In the genomic region with DNA sequence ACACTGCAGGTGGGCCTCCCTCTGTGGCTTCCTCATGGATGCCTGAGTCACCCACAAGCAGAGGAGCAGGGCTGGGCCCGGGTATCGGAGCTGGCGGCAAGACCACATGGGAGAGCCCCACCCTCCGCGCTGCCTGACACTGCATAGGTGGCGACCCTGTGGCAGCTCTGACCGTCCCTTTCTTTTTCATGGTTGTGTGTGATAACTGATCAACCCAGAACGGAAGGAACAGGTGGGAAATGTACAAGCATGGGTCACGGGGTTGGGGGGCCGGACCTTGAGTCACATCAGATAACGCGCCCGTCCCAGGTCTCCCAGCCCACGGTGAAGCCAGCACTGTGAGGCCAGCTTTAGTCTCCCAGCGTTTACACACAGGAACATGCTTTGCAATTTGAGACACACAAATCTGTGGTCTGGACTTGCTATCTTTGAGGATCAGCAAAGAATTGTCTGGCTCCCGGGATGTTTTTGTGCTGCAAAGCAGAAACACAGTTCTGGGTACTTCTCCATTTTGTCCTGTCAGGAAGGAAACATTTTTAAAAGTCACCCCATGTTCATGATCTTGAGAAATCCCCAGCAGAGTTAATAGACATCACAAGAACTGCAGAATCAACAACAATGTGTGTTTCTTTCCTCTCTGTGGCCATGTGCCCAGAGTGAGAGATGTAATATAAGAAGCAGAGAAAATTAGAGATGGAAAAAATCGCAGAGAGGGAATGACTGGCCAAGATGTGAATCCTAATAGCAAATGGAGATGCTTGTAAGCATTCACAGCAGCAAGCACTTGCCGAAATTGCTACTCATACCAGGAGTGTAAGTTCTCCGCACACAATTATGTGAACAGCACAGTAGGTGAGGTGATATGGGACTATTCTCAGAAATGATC, we compare ENCODE assay signal across 8 cellular contexts.
DNase-seq lines count a peak whose midpoint lies in the region; ATAC-seq and TF ChIP-seq lines count a peak whose summit lies in the region.

No MANE protein-coding gene starts in this region.

- no peaks in the 10 kb centered on the region for H3K79me2 ChIP-seq in trophoblast cell (ENCODE audit: control insufficient read depth, insufficient read depth, low read length, poor library complexity)

- in situ Hi-C loops in GM18951 (cut with MboI; ENCODE audit: low sequenced_read_pairs, unreplicated experiment): no loop called here

- H4K12ac ChIP-seq in trophoblast cell (ENCODE audit: low read depth, low read length): no peak overlapping the region

- H3K27me3 ChIP-seq in trophoblast cell (ENCODE audit: insufficient read depth, low read length): no peaks in the 10 kb centered on the region

- H3K4me3 Mint-ChIP-seq in CD14-positive monocyte: peak overlapping the region; percentile 75 to 86

- H3K79me1 ChIP-seq in trophoblast cell (ENCODE audit: low read length): peaks cover 6% of the 10 kb centered on the region

- peak overlapping the region; percentile 74 to 95 (median 89) for H3K27ac Mint-ChIP-seq in CD14-positive monocyte

- peak overlapping the region; percentile 39 for H4K91ac ChIP-seq in trophoblast cell (ENCODE audit: low read depth, low read length)

- TF ChIP-seq CTCF in CD14-positive monocyte (IDR thresholded peaks at IDR 0.05) (no peak), fibroblast of mammary gland (conservative IDR thresholded peaks at IDR 0.05; ENCODE audit: control insufficient read depth, insufficient read depth, low read depth, low read length) (no peak)

- no peak overlapping the region for H4K8ac ChIP-seq in trophoblast cell (ENCODE audit: low read depth, low read length)

- H2BK5ac ChIP-seq in trophoblast cell (ENCODE audit: low read depth, low read length, poor library complexity): peak overlapping the region; percentile 31

- no peak overlapping the region for H2AK5ac ChIP-seq in trophoblast cell (ENCODE audit: low read length)

- peak overlapping the region; percentile 47 for H3K4me2 ChIP-seq in trophoblast cell (ENCODE audit: low read length)

- WGBS in trophoblast cell (ENCODE audit: extremely low coverage, insufficient coverage, insufficient read length): no CpG with 5 or more reads among the region's 19 CpGs

- H2BK120ac ChIP-seq in trophoblast cell (ENCODE audit: insufficient read depth, low read length, poor library complexity): peak overlapping the region; percentile 52

- peaks cover 29% of the 10 kb centered on the region for H3K4me1 Mint-ChIP-seq in CD14-positive monocyte

- H3K27me3 Mint-ChIP-seq in CD14-positive monocyte (ENCODE audit: low read depth in 3 of 3): peaks cover 0 to 1% (median 0%) of the 10 kb centered on the region in 3 donors

- H2BK12ac ChIP-seq in trophoblast cell (ENCODE audit: low read length): no peak overlapping the region

- no peaks in the 10 kb centered on the region for H3K9me3 ChIP-seq in trophoblast cell (ENCODE audit: insufficient read depth, low read depth, low read length)

- no peaks in the 10 kb centered on the region for H3K36me3 Mint-ChIP-seq in CD14-positive monocyte

- peaks cover 8 to 9% of the 10 kb centered on the region in 2 experiments for H3K4me1 ChIP-seq in trophoblast cell (ENCODE audit: control insufficient read depth in 1 of 2, insufficient read depth in 2 of 2, low read length in 2 of 2)

- no peak overlapping the region for H3K23ac ChIP-seq in trophoblast cell (ENCODE audit: low read length)

- no peak overlapping the region for H2AFZ ChIP-seq in trophoblast cell (ENCODE audit: insufficient read depth, low read length, poor library complexity)

- peak; percentile 54 for TF ChIP-seq POLR2A in GM18951 (IDR thresholded peaks at IDR 0.05; ENCODE audit: extremely low read depth, insufficient read depth, insufficient read length)

- intact Hi-C loops in CD14-positive monocyte (cut with micrococcal nuclease): no loop called here

- H3K9ac ChIP-seq in trophoblast cell (ENCODE audit: low read length): no peak overlapping the region

- H3K4me3 ChIP-seq in fibroblast of mammary gland (ENCODE audit: control insufficient read depth, low read depth, low read length) (no peak overlapping the region), trophoblast cell (ENCODE audit: low read depth, low read length) (no peak overlapping the region)

- ATAC-seq in HG03108 (IDR thresholded peaks at IDR 0.05; ENCODE audit: unreplicated experiment): peak; percentile 89

- DNase-seq in CD14-positive monocyte (ENCODE audit: low spot score): peak; percentile 60
- DNase-seq in SW480 (ENCODE audit: low spot score): peak; percentile 82
- DNase-seq in fibroblast of mammary gland (ENCODE audit: low read depth): peak; percentile 74
- peak; percentile 44 to 46 for DNase-seq in trophoblast cell
- no peak for DNase-seq in DMS53 treated with DMSO at 0.1 percent for 48 hours (lab: John Stamatoyannopoulos, UW; ENCODE audit: unreplicated experiment)
- no peak for DNase-seq in KG1 (lab: John Stamatoyannopoulos, UW)

- H3K36me3 ChIP-seq in trophoblast cell (ENCODE audit: control insufficient read depth in 1 of 2, insufficient read depth in 2 of 2, low read length in 2 of 2): no peaks in the 10 kb centered on the region

- no peak overlapping the region for H3K18ac ChIP-seq in trophoblast cell (ENCODE audit: low read length)

- H3K27ac ChIP-seq in trophoblast cell (ENCODE audit: low read depth, low read length): peak overlapping the region; percentile 89

- H3K9me3 Mint-ChIP-seq in CD14-positive monocyte: peaks cover 0 to 5% (median 0%) of the 10 kb centered on the region in 7 donors

- H3K14ac ChIP-seq in trophoblast cell (ENCODE audit: low read length): no peak overlapping the region

- H3K4ac ChIP-seq in trophoblast cell (ENCODE audit: low read depth, low read length): no peak overlapping the region

Comparison
In these comparisons a context has a peak if more than half of its experiments do, and no peak if none do; other contexts are left out.
1. DNase-seq: peak in CD14-positive monocyte (single experiment), SW480 (single experiment), fibroblast of mammary gland (single experiment) and trophoblast cell (2 of 2); none in DMS53 treated with DMSO at 0.1 percent for 48 hours (single experiment) and KG1 (single experiment).